ENCODE assay signal across 1 cellular context in genomic region chr17:7256766-7257456, GRCh38.
TF ChIP-seq lines count a peak whose summit lies in the region.

No MANE protein-coding gene starts in this region.

TF ChIP-seq in GM23338, 12 proteins besides CTCF, POLR2A, EP300 and RAD21:
- TF ChIP-seq ETS1 (IDR thresholded peaks at IDR 0.05) (no peak), POLR2AphosphoS5 (IDR thresholded peaks at IDR 0.05; ENCODE audit: low read depth) (no peak), ZNF462 (CRISPR knock-in tag; IDR thresholded peaks at IDR 0.05) (no peak), REST (IDR thresholded peaks at IDR 0.05; ENCODE audit: unreplicated experiment) (no peak), ZNF114 (CRISPR knock-in tag; IDR thresholded peaks at IDR 0.05) (no peak), ZNF331 (CRISPR knock-in tag; IDR thresholded peaks at IDR 0.05; ENCODE audit: low read depth) (no peak), JUNB (IDR thresholded peaks at IDR 0.05; ENCODE audit: unreplicated experiment) (no peak), STAT1 (IDR thresholded peaks at IDR 0.05; ENCODE audit: unreplicated experiment) (no peak), EZH2 (IDR thresholded peaks at IDR 0.05; ENCODE audit: low read depth, unreplicated experiment) (no peak), EZH2phosphoT487 (IDR thresholded peaks at IDR 0.05; ENCODE audit: unreplicated experiment) (no peak), NANOG (IDR thresholded peaks at IDR 0.05; ENCODE audit: borderline replicate concordance) (no peak), CREB1 (CRISPR knock-in tag; IDR thresholded peaks at IDR 0.05; ENCODE audit: low read depth) (no peak)
